Comparison of ENCODE assay signal across 1 cellular context in the genomic region with DNA sequence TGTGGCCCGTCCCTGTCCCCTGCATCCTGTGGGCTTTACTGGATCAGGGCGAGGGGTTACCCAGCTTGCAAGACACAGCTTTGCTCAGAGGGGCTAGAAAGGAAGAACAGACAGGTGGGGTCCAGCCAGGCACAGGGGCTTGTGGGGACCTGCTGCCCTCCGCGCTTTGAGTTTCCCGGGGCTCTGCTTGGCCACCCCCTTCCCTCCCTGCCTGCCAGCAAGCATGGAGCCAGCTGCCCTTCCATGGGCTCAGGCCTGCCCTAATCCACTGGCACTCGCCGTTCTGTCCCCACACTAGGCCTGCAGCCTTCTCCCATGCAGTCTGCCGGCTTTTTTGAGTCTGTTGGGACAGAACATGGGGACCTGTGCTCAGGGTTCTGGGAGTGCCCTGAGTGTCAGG.
TF ChIP-seq lines count a peak whose summit lies in the region.

No MANE protein-coding gene starts in this region.

TF ChIP-seq in GM12878, 131 proteins besides CTCF, POLR2A, EP300 and RAD21:
- TF ChIP-seq, protein P1, sequence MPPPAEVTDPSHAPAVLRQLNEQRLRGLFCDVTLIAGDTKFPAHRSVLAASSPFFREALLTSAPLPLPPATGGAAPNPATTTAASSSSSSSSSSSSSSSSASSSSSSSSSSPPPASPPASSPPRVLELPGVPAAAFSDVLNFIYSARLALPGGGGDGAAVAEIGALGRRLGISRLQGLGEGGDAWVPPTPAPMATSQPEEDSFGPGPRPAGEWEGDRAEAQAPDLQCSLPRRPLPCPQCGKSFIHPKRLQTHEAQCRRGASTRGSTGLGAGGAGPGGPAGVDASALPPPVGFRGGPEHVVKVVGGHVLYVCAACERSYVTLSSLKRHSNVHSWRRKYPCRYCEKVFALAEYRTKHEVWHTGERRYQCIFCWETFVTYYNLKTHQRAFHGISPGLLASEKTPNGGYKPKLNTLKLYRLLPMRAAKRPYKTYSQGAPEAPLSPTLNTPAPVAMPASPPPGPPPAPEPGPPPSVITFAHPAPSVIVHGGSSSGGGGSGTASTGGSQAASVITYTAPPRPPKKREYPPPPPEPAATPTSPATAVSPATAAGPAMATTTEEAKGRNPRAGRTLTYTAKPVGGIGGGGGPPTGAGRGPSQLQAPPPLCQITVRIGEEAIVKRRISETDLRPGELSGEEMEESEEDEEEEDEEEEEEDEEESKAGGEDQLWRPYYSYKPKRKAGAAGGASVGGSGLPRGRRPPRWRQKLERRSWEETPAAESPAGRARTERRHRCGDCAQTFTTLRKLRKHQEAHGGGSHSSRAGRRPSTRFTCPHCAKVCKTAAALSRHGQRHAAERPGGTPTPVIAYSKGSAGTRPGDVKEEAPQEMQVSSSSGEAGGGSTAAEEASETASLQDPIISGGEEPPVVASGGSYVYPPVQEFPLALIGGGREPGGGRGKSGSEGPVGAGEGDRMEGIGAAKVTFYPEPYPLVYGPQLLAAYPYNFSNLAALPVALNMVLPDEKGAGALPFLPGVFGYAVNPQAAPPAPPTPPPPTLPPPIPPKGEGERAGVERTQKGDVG (CRISPR knock-in tag; IDR thresholded peaks at IDR 0.05), result no peak
- TF ChIP-seq, protein P2, sequence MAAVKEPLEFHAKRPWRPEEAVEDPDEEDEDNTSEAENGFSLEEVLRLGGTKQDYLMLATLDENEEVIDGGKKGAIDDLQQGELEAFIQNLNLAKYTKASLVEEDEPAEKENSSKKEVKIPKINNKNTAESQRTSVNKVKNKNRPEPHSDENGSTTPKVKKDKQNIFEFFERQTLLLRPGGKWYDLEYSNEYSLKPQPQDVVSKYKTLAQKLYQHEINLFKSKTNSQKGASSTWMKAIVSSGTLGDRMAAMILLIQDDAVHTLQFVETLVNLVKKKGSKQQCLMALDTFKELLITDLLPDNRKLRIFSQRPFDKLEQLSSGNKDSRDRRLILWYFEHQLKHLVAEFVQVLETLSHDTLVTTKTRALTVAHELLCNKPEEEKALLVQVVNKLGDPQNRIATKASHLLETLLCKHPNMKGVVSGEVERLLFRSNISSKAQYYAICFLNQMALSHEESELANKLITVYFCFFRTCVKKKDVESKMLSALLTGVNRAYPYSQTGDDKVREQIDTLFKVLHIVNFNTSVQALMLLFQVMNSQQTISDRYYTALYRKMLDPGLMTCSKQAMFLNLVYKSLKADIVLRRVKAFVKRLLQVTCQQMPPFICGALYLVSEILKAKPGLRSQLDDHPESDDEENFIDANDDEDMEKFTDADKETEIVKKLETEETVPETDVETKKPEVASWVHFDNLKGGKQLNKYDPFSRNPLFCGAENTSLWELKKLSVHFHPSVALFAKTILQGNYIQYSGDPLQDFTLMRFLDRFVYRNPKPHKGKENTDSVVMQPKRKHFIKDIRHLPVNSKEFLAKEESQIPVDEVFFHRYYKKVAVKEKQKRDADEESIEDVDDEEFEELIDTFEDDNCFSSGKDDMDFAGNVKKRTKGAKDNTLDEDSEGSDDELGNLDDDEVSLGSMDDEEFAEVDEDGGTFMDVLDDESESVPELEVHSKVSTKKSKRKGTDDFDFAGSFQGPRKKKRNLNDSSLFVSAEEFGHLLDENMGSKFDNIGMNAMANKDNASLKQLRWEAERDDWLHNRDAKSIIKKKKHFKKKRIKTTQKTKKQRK (IDR thresholded peaks at IDR 0.05; ENCODE audit: low read depth, low read length), result no peak
- TF ChIP-seq NR2C2 (IDR thresholded peaks at IDR 0.05; ENCODE audit: borderline replicate concordance, control insufficient read depth, insufficient read length, low read depth), result no peak
- TF ChIP-seq WRNIP1 (IDR thresholded peaks at IDR 0.05; ENCODE audit: borderline replicate concordance, low read depth, low read length), result no peak
- TF ChIP-seq, protein P3, sequence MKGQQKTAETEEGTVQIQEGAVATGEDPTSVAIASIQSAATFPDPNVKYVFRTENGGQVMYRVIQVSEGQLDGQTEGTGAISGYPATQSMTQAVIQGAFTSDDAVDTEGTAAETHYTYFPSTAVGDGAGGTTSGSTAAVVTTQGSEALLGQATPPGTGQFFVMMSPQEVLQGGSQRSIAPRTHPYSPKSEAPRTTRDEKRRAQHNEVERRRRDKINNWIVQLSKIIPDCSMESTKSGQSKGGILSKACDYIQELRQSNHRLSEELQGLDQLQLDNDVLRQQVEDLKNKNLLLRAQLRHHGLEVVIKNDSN (IDR thresholded peaks at IDR 0.05; ENCODE audit: borderline replicate concordance, extremely low read length, insufficient read depth, low read depth, low read length), result no peak
- no peak for TF ChIP-seq ESRRA (IDR thresholded peaks at IDR 0.05; ENCODE audit: low read length)
- no peak for TF ChIP-seq ETV6 (conservative IDR thresholded peaks at IDR 0.05 in 1 of 2, IDR thresholded peaks at IDR 0.05 in 1 of 2; ENCODE audit: borderline replicate concordance in 1 of 2, low read depth in 1 of 2)
- no peak for TF ChIP-seq NBN (IDR thresholded peaks at IDR 0.05)
- no peak for TF ChIP-seq ZZZ3 (IDR thresholded peaks at IDR 0.05; ENCODE audit: control insufficient read depth, insufficient read length, low read depth)
- TF ChIP-seq ZNF217 (IDR thresholded peaks at IDR 0.05), result no peak
- TF ChIP-seq BACH1 (IDR thresholded peaks at IDR 0.05; ENCODE audit: borderline replicate concordance), result no peak
- no peak for TF ChIP-seq MTA2 (IDR thresholded peaks at IDR 0.05; ENCODE audit: low read depth)
- no peak for TF ChIP-seq TBL1XR1 (IDR thresholded peaks at IDR 0.05; ENCODE audit: low read depth, low read length)
